15 cellular contexts compared by ENCODE assay signal in genomic region chr17:67400193-67400592, GRCh38. TPM values are rescaled to one million over a fixed set of nuclear protein-coding genes. Genes with fewer than 3 reads are reported as not detected.
DNase-seq lines count a peak whose midpoint lies in the region; ATAC-seq, FAIRE-seq and TF ChIP-seq lines count a peak whose summit lies in the region.
"Had no signal": no experiment of that assay in that cellular context is flagged by ENCODE, and none has a peak within 500 bp of the region (broad histone marks: within the 10 kb centered on the region; RNA-seq: fewer than 3 reads in every experiment).

No MANE protein-coding gene starts in this region.

- H3K36me3 Mint-ChIP-seq in activated CD4-positive, alpha-beta T cell treated with anti-CD3 and anti-CD28 coated beads, Interleukin-2, amount 10 ng/mL, durations not matched to agents 24 days and 14 days (ENCODE audit: low read depth): peaks cover 12% of the 10 kb centered on the region
- peaks cover 4% of the 10 kb centered on the region for H3K36me3 Mint-ChIP-seq in natural killer cell treated with Interleukin-12 subunit alpha and Interleukin-12 subunit beta and Interleukin-15 and Interleukin-18, amount 100 ng/mL, for 72 hours

- in situ Hi-C loops in GM12878 (cut with MboI): no loop called here

- no peak overlapping the region for H2AFZ ChIP-seq in GM12878 (ENCODE audit: control insufficient read depth, low read depth, low read length)

- 24% methylated on average over 6 of the region's 6 CpGs for WGBS in GM12878 (ENCODE audit: insufficient coverage, insufficient replicate concordance, low lambda C conversion rate, missing lambda C conversion rate)

- DNase-seq in activated CD4-positive, alpha-beta T cell treated with anti-CD3 and anti-CD28 coated beads, Interleukin-2, amount 10 ng/mL, durations not matched to agents 24 days and 14 days: no peak
- no peak for DNase-seq in activated CD4-positive, alpha-beta T cell treated with anti-CD3 and anti-CD28 coated beads, Interleukin-2, amount 50 U/mL, for 1 hour
- DNase-seq in GM12878 (ENCODE audit: low read depth, low spot score) (no peak), NCI-H226 (no peak), head of caudate nucleus (no peak), GDM1 (lab: John Stamatoyannopoulos, UW) (no peak)
- DNase-seq in natural killer cell treated with Interleukin-12 subunit alpha and Interleukin-12 subunit beta and Interleukin-15 and Interleukin-18, amount 100 ng/mL, for 72 hours (ENCODE audit: low spot score): no peak
- DNase-seq: activated CD4-positive, alpha-beta T cell treated with anti-CD3 and anti-CD28 coated beads, Interleukin-2, amount 50 U/mL, for 4 hours; midbrain; NCI-H1417 treated with DMSO at 0.1 percent for 48 hours; stimulated activated CD4-positive, alpha-beta T cell treated with anti-CD3 and anti-CD28 coated beads, Interleukin-12 subunit alpha, Interleukin-12 subunit beta, amount 100 ng/mL, for 4 hours; stimulated activated naive B cell treated with anti-CD40 and anti-IgM and Interleukin-4, amounts not matched to agents 10 μg/mL and 1 μg/mL and 100 μg/mL, for 72 hours had no signal

- peaks cover 40% of the 10 kb centered on the region for H3K79me2 ChIP-seq in GM12878 (ENCODE audit: control insufficient read depth, insufficient read depth, low read length)

- H3K9me3 ChIP-seq in KOPT-K1 (ENCODE audit: insufficient read depth, low read length, poor library complexity, severe bottlenecking) (no peaks in the 10 kb centered on the region), GM12878 (replicated peaks; ENCODE audit: control insufficient read depth, insufficient read depth, low read length) (no peaks in the 10 kb centered on the region)

- no peak overlapping the region for H3K9ac ChIP-seq in GM12878 (ENCODE audit: control insufficient read depth, insufficient read depth, low read length)

- H3K9me3 Mint-ChIP-seq in activated CD4-positive, alpha-beta T cell treated with anti-CD3 and anti-CD28 coated beads, Interleukin-2, amount 10 ng/mL, durations not matched to agents 24 days and 14 days: no peaks in the 10 kb centered on the region
- H3K9me3 Mint-ChIP-seq in natural killer cell treated with Interleukin-12 subunit alpha and Interleukin-12 subunit beta and Interleukin-15 and Interleukin-18, amount 100 ng/mL, for 72 hours: no peaks in the 10 kb centered on the region
- H3K9me3 Mint-ChIP-seq: stimulated activated naive B cell treated with anti-CD40 and anti-IgM and Interleukin-4, amounts not matched to agents 10 μg/mL and 1 μg/mL and 100 μg/mL, for 72 hours had no signal

- BruUV-seq in GM12878 (replicated peaks; lab: Mats Ljungman, UMichigan): no TSS peak

- H4K20me1 ChIP-seq in GM12878 (ENCODE audit: control insufficient read depth, insufficient read depth): no peaks in the 10 kb centered on the region

- no peak for TF ChIP-seq EP300 in GM12878 (IDR thresholded peaks at IDR 0.05; ENCODE audit: borderline replicate concordance in 1 of 2, control insufficient read depth in 1 of 2, low read depth in 2 of 2, low read length in 2 of 2)

- CTCF ChIA-PET in GM12878 (lab: Yijun Ruan, JAX): interaction anchor here (1.4 kb wide), 1 partner anchor 21 kb away, joined by 4 read pairs; no protein-coding TSS in a partner anchor

- H3K27me3 ChIP-seq in GM12878 (replicated peaks in 1 of 2; ENCODE audit: control insufficient read depth in 2 of 2, insufficient read depth in 2 of 2, low read length in 1 of 2): no peaks in the 10 kb centered on the region

- no peak for TF ChIP-seq RAD21 in GM12878 (IDR thresholded peaks at IDR 0.05; ENCODE audit: insufficient read depth, low read depth, low read length)

- H3K4me2 ChIP-seq in GM12878 (ENCODE audit: control insufficient read depth, insufficient read depth): peak overlapping the region; percentile 35; the same call in 1 of the 2 replicates

- H3K36me3 ChIP-seq in KOPT-K1 (ENCODE audit: insufficient read depth, low read length): no peaks in the 10 kb centered on the region
- 0 out of 4 replicates have a peak, but pooled peaks cover 0 to 2% of the 10 kb centered on the region in 2 experiments for H3K36me3 ChIP-seq in GM12878 (ENCODE audit: control insufficient read depth in 2 of 2, insufficient read depth in 2 of 2, low read length in 1 of 2)

- no peak overlapping the region for H3K4me3 ChIP-seq in GM12878

- H3K27me3 Mint-ChIP-seq in activated CD4-positive, alpha-beta T cell treated with anti-CD3 and anti-CD28 coated beads, Interleukin-2, amount 10 ng/mL, durations not matched to agents 24 days and 14 days: no peaks in the 10 kb centered on the region
- H3K27me3 Mint-ChIP-seq in natural killer cell treated with Interleukin-12 subunit alpha and Interleukin-12 subunit beta and Interleukin-15 and Interleukin-18, amount 100 ng/mL, for 72 hours: no peaks in the 10 kb centered on the region
- H3K27me3 Mint-ChIP-seq: stimulated activated naive B cell treated with anti-CD40 and anti-IgM and Interleukin-4, amounts not matched to agents 10 μg/mL and 1 μg/mL and 100 μg/mL, for 72 hours had no signal

- H3K27ac ChIP-seq in KOPT-K1 (ENCODE audit: low read depth, low read length, poor library complexity, severe bottlenecking) (peak overlapping the region; percentile 64), GM12878 (ENCODE audit: control insufficient read depth, insufficient read depth) (no peak overlapping the region)

- ATAC-seq in GM12878: no peak
- ATAC-seq in natural killer cell treated with Interleukin-12 subunit alpha and Interleukin-12 subunit beta and Interleukin-15 and Interleukin-18, amount 100 ng/mL, for 72 hours: no peak
- ATAC-seq: stimulated activated naive B cell treated with anti-CD40 and anti-IgM and Interleukin-4, amounts not matched to agents 10 μg/mL and 1 μg/mL and 100 μg/mL, for 72 hours had no signal

- peak overlapping the region; percentile 70 for H3K27ac Mint-ChIP-seq in activated CD4-positive, alpha-beta T cell treated with anti-CD3 and anti-CD28 coated beads, Interleukin-2, amount 10 ng/mL, durations not matched to agents 24 days and 14 days
- peak overlapping the region; percentile 90 to 99 for H3K27ac Mint-ChIP-seq in natural killer cell treated with Interleukin-12 subunit alpha and Interleukin-12 subunit beta and Interleukin-15 and Interleukin-18, amount 100 ng/mL, for 72 hours

- SMC1A ChIA-PET in GM12878 (lab: Charles Lee; ENCODE audit: uncharacterized antibody, unreplicated experiment): no interaction called here

- RAD21 ChIA-PET in GM12878 (lab: Charles Lee; ENCODE audit: unreplicated experiment): no interaction called here

- no peak for TF ChIP-seq POLR2A in GM12878 (IDR thresholded peaks at IDR 0.05; ENCODE audit: low read depth, low read length)

- intact Hi-C loops in activated CD4-positive, alpha-beta T cell treated with anti-CD3 and anti-CD28 coated beads, Interleukin-2, amount 10 ng/mL, durations not matched to agents 24 days and 14 days (cut with micrococcal nuclease): loop anchor here (1.0 to 2.0 kb wide), 2 partner anchors 9 to 31 kb away; no protein-coding TSS in a partner anchor
- intact Hi-C loops in GM12878 (cut with micrococcal nuclease; ENCODE audit: unreplicated experiment) (no loop called here), head of caudate nucleus (cut with DNase I) (no loop called here)

- peaks cover 18% of the 10 kb centered on the region for H3K4me1 ChIP-seq in GM12878 (ENCODE audit: control insufficient read depth, insufficient read depth, low read length)

- no peak for FAIRE-seq in GM12878 (lab: Jason Lieb, UNC)
- FAIRE-seq: bronchial epithelial cell, GM19239 had no signal

- H3K4me1 Mint-ChIP-seq in activated CD4-positive, alpha-beta T cell treated with anti-CD3 and anti-CD28 coated beads, Interleukin-2, amount 10 ng/mL, durations not matched to agents 24 days and 14 days: peaks cover 43% of the 10 kb centered on the region
- H3K4me1 Mint-ChIP-seq in natural killer cell treated with Interleukin-12 subunit alpha and Interleukin-12 subunit beta and Interleukin-15 and Interleukin-18, amount 100 ng/mL, for 72 hours (ENCODE audit: low read depth in 2 of 2): peaks cover 35 to 62% of the 10 kb centered on the region in 2 donors

- POLR2A ChIA-PET in GM12878 (lab: Charles Lee): no interaction called here

- TF ChIP-seq CTCF in GM12878 (IDR thresholded peaks at IDR 0.05 in 2 of 3, conservative IDR thresholded peaks at IDR 0.05 in 1 of 3; ENCODE audit: control insufficient read depth in 2 of 3, extremely low read depth in 1 of 3, insufficient read depth in 1 of 3, low read depth in 3 of 3, low read length in 3 of 3): no peak

- H3K4me3 Mint-ChIP-seq in activated CD4-positive, alpha-beta T cell treated with anti-CD3 and anti-CD28 coated beads, Interleukin-2, amount 10 ng/mL, durations not matched to agents 24 days and 14 days: peak overlapping the region; percentile 76
- peak overlapping the region; percentile 87 for H3K4me3 Mint-ChIP-seq in natural killer cell treated with Interleukin-12 subunit alpha and Interleukin-12 subunit beta and Interleukin-15 and Interleukin-18, amount 100 ng/mL, for 72 hours
- H3K4me3 Mint-ChIP-seq: stimulated activated naive B cell treated with anti-CD40 and anti-IgM and Interleukin-4, amounts not matched to agents 10 μg/mL and 1 μg/mL and 100 μg/mL, for 72 hours had no signal

RNA-seq across cellular contexts. Expression of gene PITPNC1, which starts 23.1 kb away (rescaled TPM):
- 18.7 and 22.3 TPM in 2 replicates for total RNA-seq in activated CD4-positive, alpha-beta T cell treated with anti-CD3 and anti-CD28 coated beads, Interleukin-2, amount 10 ng/mL, durations not matched to agents 24 days and 14 days
- 66.8 and 74.2 TPM in 2 replicates for total RNA-seq in GM12878 (2013; cell fraction: nucleolus; rRNA removed)
- total RNA-seq in GM12878 (2014; rRNA removed) (29.3 and 36.0 TPM in 2 replicates), GM12878 (2014; rRNA removed; fragmentation: Illumina TruSeq; extraction: Trizol) (56.0 and 59.8 TPM in 2 replicates), GM12878 (2021) (57.1 and 62.4 TPM in 2 replicates)
- 31.7 TPM for polyA plus RNA-seq in GM12878 (2011; ENCODE audit: low read depth)
- polyA plus RNA-seq in GM12878 (2011; rRNA removed) (56.1 and 71.0 TPM in 2 replicates), GM12878 (2014; fragmentation: Illumina TruSeq; extraction: Trizol) (60.9 and 84.9 TPM in 2 replicates), GM12878 (2014; fragmentation: Nextera tagmentation; extraction: Ambion mirVana) (10 to 100 TPM; 12.2 to 24.6 TPM), GM12878 (2014; rRNA removed) (27.0 and 27.2 TPM in 2 replicates), GM12878 (2016; fragmentation: Nextera tagmentation; extraction: Ambion mirVana) (10 to 100 TPM; 44.0 to 50.6 TPM)
- polyA plus RNA-seq in GM12878 (2011; cell fraction: cytosol; rRNA removed): 33.6 and 48.4 TPM in 2 replicates
- polyA plus RNA-seq in GM12878 (2011; cell fraction: nucleus; rRNA removed): 20.8 and 26.9 TPM in 2 replicates
- 44.8 and 50.5 TPM in 2 replicates for polyA plus RNA-seq in GM12878 (2012)
- polyA minus RNA-seq in GM12878 (2011; rRNA and poly(A)+ RNA removed): 50.2 and 52.9 TPM in 2 replicates
- polyA minus RNA-seq in GM12878 (2011; cell fraction: cytosol; rRNA and poly(A)+ RNA removed): 19.9 and 22.7 TPM in 2 replicates
- polyA minus RNA-seq in GM12878 (2011; cell fraction: nucleus; rRNA and poly(A)+ RNA removed): 15.8 and 34.8 TPM in 2 replicates
- total RNA-seq in natural killer cell treated with Interleukin-12 subunit alpha and Interleukin-12 subunit beta and Interleukin-15 and Interleukin-18, amount 100 ng/mL, for 72 hours: 10 to 100 TPM; 73.9 to 81.9 TPM

RNA-seq across cellular contexts. Expression of gene PSMD12, which starts 33.8 kb away (rescaled TPM):
- total RNA-seq in activated CD4-positive, alpha-beta T cell treated with anti-CD3 and anti-CD28 coated beads, Interleukin-2, amount 10 ng/mL, durations not matched to agents 24 days and 14 days: 92.3 and 93.6 TPM in 2 replicates
- 39.0 and 45.6 TPM in 2 replicates for total RNA-seq in GM12878 (2013; cell fraction: nucleolus; rRNA removed)
- total RNA-seq in GM12878 (2014; rRNA removed) (19.8 and 21.4 TPM in 2 replicates), GM12878 (2014; rRNA removed; fragmentation: Illumina TruSeq; extraction: Trizol) (36.2 and 37.3 TPM in 2 replicates), GM12878 (2021) (51.5 and 53.5 TPM in 2 replicates)
- 16.5 TPM for polyA plus RNA-seq in GM12878 (2011; ENCODE audit: low read depth)
- polyA plus RNA-seq in GM12878 (2011; rRNA removed) (44.0 and 59.3 TPM in 2 replicates), GM12878 (2014; fragmentation: Illumina TruSeq; extraction: Trizol) (88.0 and 105 TPM in 2 replicates), GM12878 (2014; fragmentation: Nextera tagmentation; extraction: Ambion mirVana) (10 to 100 TPM; 21.2 to 33.0 TPM), GM12878 (2014; rRNA removed) (48.0 and 50.9 TPM in 2 replicates), GM12878 (2016; fragmentation: Nextera tagmentation; extraction: Ambion mirVana) (100 to 1,000 TPM; 139 to 149 TPM)
- 16.3 and 17.9 TPM in 2 replicates for polyA plus RNA-seq in GM12878 (2011; cell fraction: cytosol; rRNA removed)
- polyA plus RNA-seq in GM12878 (2011; cell fraction: nucleus; rRNA removed): 13.2 and 18.5 TPM in 2 replicates
- 35.3 and 36.4 TPM in 2 replicates for polyA plus RNA-seq in GM12878 (2012)
- polyA minus RNA-seq in GM12878 (2011; rRNA and poly(A)+ RNA removed): 7.2 and 17.8 TPM in 2 replicates
- 10.3 and 10.6 TPM in 2 replicates for polyA minus RNA-seq in GM12878 (2011; cell fraction: cytosol; rRNA and poly(A)+ RNA removed)
- polyA minus RNA-seq in GM12878 (2011; cell fraction: nucleus; rRNA and poly(A)+ RNA removed): 7.9 and 18.6 TPM in 2 replicates
- total RNA-seq in natural killer cell treated with Interleukin-12 subunit alpha and Interleukin-12 subunit beta and Interleukin-15 and Interleukin-18, amount 100 ng/mL, for 72 hours: 10 to 100 TPM; 87.3 to 90.5 TPM
